Comparison of ENCODE assay signal across 9 cellular contexts in genomic region chrX:41759817-41760216, GRCh38. TPM values are rescaled to one million over a fixed set of nuclear protein-coding genes. Genes with fewer than 3 reads are reported as not detected.
DNase-seq lines count a peak whose midpoint lies in the region; ATAC-seq, FAIRE-seq and TF ChIP-seq lines count a peak whose summit lies in the region.
"Had no signal": no experiment of that assay in that cellular context is flagged by ENCODE, and none has a peak within 500 bp of the region (broad histone marks: within the 10 kb centered on the region; RNA-seq: fewer than 3 reads in every experiment).

No MANE protein-coding gene starts in this region.

- FAIRE-seq in urothelium cell line (lab: Jason Lieb, UNC), result no peak

- no peak overlapping the region for H3K27ac ChIP-seq in 22Rv1

- DNase-seq in SKM-1 (lab: John Stamatoyannopoulos, UW; ENCODE audit: unreplicated experiment) (peak; percentile 5), glomerular endothelial cell (ENCODE audit: extremely low read depth, low read depth, low spot score) (peak; percentile 10), urothelium cell line (ENCODE audit: low spot score) (no peak)

- ATAC-seq in GM18868 (IDR thresholded peaks at IDR 0.05; ENCODE audit: unreplicated experiment), result no peak
- ATAC-seq in GM21619 (IDR thresholded peaks at IDR 0.05; ENCODE audit: unreplicated experiment), result no peak
- no peak for ATAC-seq in HG03520 (IDR thresholded peaks at IDR 0.05; ENCODE audit: unreplicated experiment)

- TF ChIP-seq CTCF in 22Rv1 (IDR thresholded peaks at IDR 0.05), result peak; percentile 57
- peak; percentile 58 for TF ChIP-seq CTCF in GM12873 (IDR thresholded peaks at IDR 0.05; ENCODE audit: insufficient read depth, low read depth, low read length, missing control alignments)

RNA-seq across cellular contexts. Expression of gene GPR82, which starts 35.8 kb away (rescaled TPM):
- total RNA-seq in glomerular endothelial cell, result not detected in 2 replicates
- total RNA-seq: pulmonary artery endothelial cell had no signal
